1 cellular context compared by ENCODE assay signal in the genomic region with DNA sequence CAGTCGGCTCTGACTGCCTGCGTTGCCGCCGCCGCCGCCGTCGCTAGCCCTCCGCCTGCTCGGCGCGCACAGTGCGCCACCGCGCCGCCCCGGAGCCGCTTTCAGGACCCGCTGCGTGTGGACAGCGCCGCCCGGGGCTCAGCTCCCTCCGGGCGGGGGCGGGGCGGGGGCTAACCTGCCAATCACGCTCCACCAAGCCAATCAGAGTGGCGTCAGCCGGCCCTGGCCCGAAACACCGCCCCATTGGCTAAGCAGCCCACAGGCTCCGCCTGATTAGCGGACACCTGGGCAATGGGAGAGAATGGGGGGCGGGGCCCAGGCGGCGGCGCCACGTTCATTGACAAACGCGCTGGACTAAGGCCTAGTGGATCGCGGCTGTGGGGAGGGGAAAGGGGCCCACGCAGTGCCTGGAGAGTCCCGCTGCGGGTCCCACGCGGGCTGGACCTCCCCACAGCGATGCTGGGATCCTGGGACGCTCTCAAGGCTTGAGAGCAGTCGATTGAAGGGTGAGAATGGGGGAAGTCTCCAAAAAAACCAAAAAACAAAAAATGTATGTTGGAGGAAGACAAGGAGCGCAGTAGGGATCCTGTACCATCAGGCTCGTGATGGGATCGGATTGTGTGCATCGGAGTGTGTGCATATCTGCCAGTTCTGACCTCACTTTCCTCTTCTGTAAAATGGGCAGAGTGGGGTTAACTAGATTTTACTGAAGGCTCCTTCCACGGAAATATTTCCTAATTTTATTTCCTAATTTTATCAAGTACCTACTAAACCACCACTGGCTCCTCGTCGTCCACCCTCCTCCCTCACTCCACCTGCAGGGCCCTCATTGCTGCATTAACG.
A peak's percentile ranks its signal among the peaks of the same experiment; 100 is the strongest.
TF ChIP-seq lines count a peak whose summit lies in the region.

No MANE protein-coding gene starts in this region.

TF ChIP-seq in PFSK-1, 5 proteins besides CTCF, POLR2A, EP300 and RAD21 (continued from another document):
- TF ChIP-seq, protein P1, sequence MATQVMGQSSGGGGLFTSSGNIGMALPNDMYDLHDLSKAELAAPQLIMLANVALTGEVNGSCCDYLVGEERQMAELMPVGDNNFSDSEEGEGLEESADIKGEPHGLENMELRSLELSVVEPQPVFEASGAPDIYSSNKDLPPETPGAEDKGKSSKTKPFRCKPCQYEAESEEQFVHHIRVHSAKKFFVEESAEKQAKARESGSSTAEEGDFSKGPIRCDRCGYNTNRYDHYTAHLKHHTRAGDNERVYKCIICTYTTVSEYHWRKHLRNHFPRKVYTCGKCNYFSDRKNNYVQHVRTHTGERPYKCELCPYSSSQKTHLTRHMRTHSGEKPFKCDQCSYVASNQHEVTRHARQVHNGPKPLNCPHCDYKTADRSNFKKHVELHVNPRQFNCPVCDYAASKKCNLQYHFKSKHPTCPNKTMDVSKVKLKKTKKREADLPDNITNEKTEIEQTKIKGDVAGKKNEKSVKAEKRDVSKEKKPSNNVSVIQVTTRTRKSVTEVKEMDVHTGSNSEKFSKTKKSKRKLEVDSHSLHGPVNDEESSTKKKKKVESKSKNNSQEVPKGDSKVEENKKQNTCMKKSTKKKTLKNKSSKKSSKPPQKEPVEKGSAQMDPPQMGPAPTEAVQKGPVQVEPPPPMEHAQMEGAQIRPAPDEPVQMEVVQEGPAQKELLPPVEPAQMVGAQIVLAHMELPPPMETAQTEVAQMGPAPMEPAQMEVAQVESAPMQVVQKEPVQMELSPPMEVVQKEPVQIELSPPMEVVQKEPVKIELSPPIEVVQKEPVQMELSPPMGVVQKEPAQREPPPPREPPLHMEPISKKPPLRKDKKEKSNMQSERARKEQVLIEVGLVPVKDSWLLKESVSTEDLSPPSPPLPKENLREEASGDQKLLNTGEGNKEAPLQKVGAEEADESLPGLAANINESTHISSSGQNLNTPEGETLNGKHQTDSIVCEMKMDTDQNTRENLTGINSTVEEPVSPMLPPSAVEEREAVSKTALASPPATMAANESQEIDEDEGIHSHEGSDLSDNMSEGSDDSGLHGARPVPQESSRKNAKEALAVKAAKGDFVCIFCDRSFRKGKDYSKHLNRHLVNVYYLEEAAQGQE (IDR thresholded peaks at IDR 0.05; ENCODE audit: insufficient read depth in 1 of 2, low read depth in 2 of 2, low read length in 2 of 2), result peak; percentile 97 to 99
